In genomic region chr19:35346193-35347052, GRCh38 we compare ENCODE assay signal across 8 cellular contexts. TPM values are rescaled to one million over a fixed set of nuclear protein-coding genes. Genes with fewer than 3 reads are reported as not detected.
DNase-seq lines count a peak whose midpoint lies in the region; ATAC-seq, FAIRE-seq and TF ChIP-seq lines count a peak whose summit lies in the region.

No MANE protein-coding gene starts in this region.

- TF ChIP-seq POLR2A in GM12891 (IDR thresholded peaks at IDR 0.05; ENCODE audit: low read depth, low read length), result no peak

- H3K4me1 ChIP-seq in PC-3 (ENCODE audit: insufficient read depth, low read length) (no peaks in the 10 kb centered on the region), MM.1S (ENCODE audit: low read length) (no peaks in the 10 kb centered on the region)

- H3K9me3 Mint-ChIP-seq in T-cell, result no peaks in the 10 kb centered on the region
- H3K9me3 Mint-ChIP-seq in activated naive CD8-positive, alpha-beta T cell (ENCODE audit: low read depth), result no peaks in the 10 kb centered on the region

- H3K9ac ChIP-seq in PC-3 (ENCODE audit: low read length) (no peak overlapping the region), MM.1S (ENCODE audit: low read length) (no peak overlapping the region)

- H3K36me3 ChIP-seq in PC-3 (ENCODE audit: low read depth, low read length) (no peaks in the 10 kb centered on the region), MM.1S (replicated peaks; ENCODE audit: insufficient read depth, low read length) (no peaks in the 10 kb centered on the region)

- intact Hi-C loops in PC-3 (cut with micrococcal nuclease), result no loop called here

- H3K36me3 Mint-ChIP-seq in T-cell, result no peaks in the 10 kb centered on the region
- no peaks in the 10 kb centered on the region for H3K36me3 Mint-ChIP-seq in activated naive CD8-positive, alpha-beta T cell

- H3K4me3 ChIP-seq in PC-3 (ENCODE audit: low read length) (no peak overlapping the region), MM.1S (ENCODE audit: low read length) (no peak overlapping the region)

- TF ChIP-seq CTCF in PC-3 (conservative IDR thresholded peaks at IDR 0.05; ENCODE audit: low read depth, low read length) (no peak), MM.1S (IDR thresholded peaks at IDR 0.05; ENCODE audit: low read length) (no peak)

- H3K9me3 ChIP-seq in PC-3 (ENCODE audit: low read length) (no peaks in the 10 kb centered on the region), MM.1S (replicated peaks; ENCODE audit: insufficient read depth, low read length) (no peaks in the 10 kb centered on the region)

- H3K4me1 Mint-ChIP-seq in T-cell, result peaks cover 23 to 35% (median 26%) of the 10 kb centered on the region in 3 donors
- peaks cover 27% of the 10 kb centered on the region for H3K4me1 Mint-ChIP-seq in activated naive CD8-positive, alpha-beta T cell (ENCODE audit: low read depth)

- H3K27me3 Mint-ChIP-seq in T-cell, result peaks cover 0 to 8% of the 10 kb centered on the region in 2 donors
- peaks cover 2% of the 10 kb centered on the region for H3K27me3 Mint-ChIP-seq in activated naive CD8-positive, alpha-beta T cell

- ATAC-seq in T-cell (replicated peaks in 1 of 4) (peak; percentile 64 to 79 (median 68)), PC-3 (no peak)

- CTCF ChIA-PET in T-cell (lab: Charles Lee), result interaction anchor here in 1 of 2 donors (0.5 kb wide), 1 partner anchor 8 kb away, joined by 4 read pairs; no protein-coding TSS in a partner anchor
- CTCF ChIA-PET in PC-3 (lab: Charles Lee), result no interaction called here

- H3K27ac Mint-ChIP-seq in T-cell, result peak overlapping the region; percentile 53 to 75
- peak overlapping the region; percentile 96 for H3K27ac Mint-ChIP-seq in activated naive CD8-positive, alpha-beta T cell

- DNase-seq in GM12891 (ENCODE audit: insufficient read length, low spot score), result peak; percentile 61
- peak; percentile 29 to 80 (median 70) for DNase-seq in T-cell
- peak; percentile 81 for DNase-seq in stimulated activated CD4-positive, alpha-beta T cell treated with anti-CD3 and anti-CD28 coated beads, Interleukin-1b, Interleukin-23, amount 100 ng/mL, for 48 hours
- DNase-seq in kidney glomerular epithelial cell (lab: John Stamatoyannopoulos, UW), result no peak
- no peak for DNase-seq in PC-3
- DNase-seq in MM.1S, result no peak
- DNase-seq in NCI-H2171 treated with DMSO at 0.1 percent for 48 hours (lab: John Stamatoyannopoulos, UW), result no peak

- H3K27me3 ChIP-seq in PC-3 (ENCODE audit: low read length) (peaks cover 21% of the 10 kb centered on the region; the same call in 1 of the 2 replicates), MM.1S (replicated peaks; ENCODE audit: insufficient read depth, low read length) (peaks cover 95% of the 10 kb centered on the region)

- H3K79me2 ChIP-seq in PC-3 (ENCODE audit: low read length), result no peaks in the 10 kb centered on the region
- H3K79me2 ChIP-seq in MM.1S (ENCODE audit: low read length), result no peaks in the 10 kb centered on the region

- no peak overlapping the region for H3K27ac ChIP-seq in PC-3 (ENCODE audit: low read length)
- no peak overlapping the region for H3K27ac ChIP-seq in MM.1S (ENCODE audit: low read length)

- H3K4me2 ChIP-seq in PC-3 (ENCODE audit: low read length) (no peak overlapping the region), MM.1S (ENCODE audit: low read depth, low read length) (no peak overlapping the region)

- H4K20me1 ChIP-seq in PC-3 (ENCODE audit: low read length) (no peaks in the 10 kb centered on the region), MM.1S (ENCODE audit: insufficient read depth, low read length) (no peaks in the 10 kb centered on the region)

- no TSS peak for BruUV-seq in PC-3 (replicated peaks; lab: Mats Ljungman, UMichigan)

- peak; percentile 93 for FAIRE-seq in GM12891 (lab: Jason Lieb, UNC)

- POLR2A ChIA-PET in T-cell (lab: Charles Lee) (interaction anchor here in 1 of 2 donors (0.7 kb wide), 1 partner anchor 193 kb away, joined by 3 read pairs; no protein-coding TSS in a partner anchor), PC-3 (lab: Charles Lee; ENCODE audit: unreplicated experiment) (no interaction called here)

- H3K4me3 Mint-ChIP-seq in T-cell, result peak overlapping the region; percentile 35 to 74 (median 65)
- peak overlapping the region; percentile 80 for H3K4me3 Mint-ChIP-seq in activated naive CD8-positive, alpha-beta T cell

- no peak overlapping the region for H2AFZ ChIP-seq in PC-3 (ENCODE audit: low read length)
- no peak overlapping the region for H2AFZ ChIP-seq in MM.1S (ENCODE audit: low read length)

- no peaks in the 10 kb centered on the region for H3F3A ChIP-seq in PC-3 (ENCODE audit: low read length, unreplicated experiment)
- H3F3A ChIP-seq in MM.1S (ENCODE audit: insufficient read depth, low read length), result no peaks in the 10 kb centered on the region

- H3K9me2 ChIP-seq in PC-3 (replicated peaks; ENCODE audit: low read length) (no peaks in the 10 kb centered on the region), MM.1S (replicated peaks; ENCODE audit: insufficient read depth, low read length) (no peaks in the 10 kb centered on the region)

TF ChIP-seq in GM12891, 5 proteins besides CTCF, POLR2A, EP300 and RAD21:
- TF ChIP-seq PAX5 (IDR thresholded peaks at IDR 0.05; ENCODE audit: insufficient read depth, low read length, severe bottlenecking), result no peak
- TF ChIP-seq TAF1 (IDR thresholded peaks at IDR 0.05; ENCODE audit: low read depth, low read length), result no peak; the same call in 1 of the 2 replicates
- peak; percentile 53 for TF ChIP-seq POLR2AphosphoS5 (IDR thresholded peaks at IDR 0.05; ENCODE audit: low read depth, low read length)
- peak; percentile 18; the same call in 1 of the 2 replicates for TF ChIP-seq SPI1 (IDR thresholded peaks at IDR 0.05; ENCODE audit: low read depth, low read length)
- TF ChIP-seq POU2F2 (IDR thresholded peaks at IDR 0.05; ENCODE audit: low read depth, low read length), result peak; percentile 43; the same call in 1 of the 2 replicates

RNA-seq across cellular contexts. Expression of gene FFAR1, which starts 1.3 kb away (rescaled TPM):
- polyA plus RNA-seq in GM12891 (2012; ENCODE audit: low read depth, missing spikeins), result 2.2 TPM
- total RNA-seq in T-cell (under 1 TPM in 2 of 5 donors, not detected in 3; 0.21 to 0.35 TPM), PC-3 (2014; rRNA removed) (not detected in 2 replicates)

RNA-seq across cellular contexts. Expression of gene FFAR3, which starts 11.8 kb away (rescaled TPM):
- 0.18 TPM for polyA plus RNA-seq in GM12891 (2012; ENCODE audit: low read depth, missing spikeins)
- total RNA-seq in T-cell, result under 1 TPM in 1 of 5 donors, not detected in 4; 0.47 TPM
- not detected in 2 replicates for total RNA-seq in PC-3 (2014; rRNA removed)

RNA-seq across cellular contexts. Expression of gene CD22, which starts 17.4 kb away (rescaled TPM):
- polyA plus RNA-seq in GM12891 (2012; ENCODE audit: low read depth, missing spikeins), result 165 TPM
- 10 to 100 TPM in 1 of 5 donors, 1 to 10 TPM in 4; 6.6 to 25.7 (median 8.7) TPM for total RNA-seq in T-cell
- total RNA-seq in PC-3 (2014; rRNA removed), result 0.07 TPM in 1 of 2 replicates, not detected in the other

RNA-seq across cellular contexts. Expression of gene GPR42, which starts 24.4 kb away (rescaled TPM):
- polyA plus RNA-seq in GM12891 (2012; ENCODE audit: low read depth, missing spikeins), result 0.13 TPM
- total RNA-seq in T-cell, result not detected
- total RNA-seq in PC-3 (2014; rRNA removed), result not detected in 2 replicates

RNA-seq across cellular contexts. Expression of gene MAG, which starts 54.5 kb away (rescaled TPM):
- 0.21 TPM for polyA plus RNA-seq in GM12891 (2012; ENCODE audit: low read depth, missing spikeins)
- total RNA-seq in T-cell (under 1 TPM in 2 of 5 donors, not detected in 3; 0.16 to 0.19 TPM), PC-3 (2014; rRNA removed) (not detected in 2 replicates)

Comparison
In these comparisons a context has a peak if more than half of its experiments do, and no peak if none do; other contexts are left out.
1. DNase-seq: peak in GM12891 (single experiment), T-cell (34 of 34) and stimulated activated CD4-positive, alpha-beta T cell treated with anti-CD3 and anti-CD28 coated beads, Interleukin-1b, Interleukin-23, amount 100 ng/mL, for 48 hours (single experiment); none in kidney glomerular epithelial cell (single experiment), PC-3 (single experiment), MM.1S (single experiment) and NCI-H2171 treated with DMSO at 0.1 percent for 48 hours (single experiment).